10 cellular contexts compared by ENCODE assay signal in genomic region chr17:32277284-32277683, GRCh38. TPM values are rescaled to one million over a fixed set of nuclear protein-coding genes. Genes with fewer than 3 reads are reported as not detected.
DNase-seq lines count a peak whose midpoint lies in the region; ATAC-seq, FAIRE-seq and TF ChIP-seq lines count a peak whose summit lies in the region.
"Had no signal": no experiment of that assay in that cellular context is flagged by ENCODE, and none has a peak within 500 bp of the region (broad histone marks: within the 10 kb centered on the region; RNA-seq: fewer than 3 reads in every experiment).

No MANE protein-coding gene starts in this region.

- no peak for TF ChIP-seq POLR2A in endothelial cell of umbilical vein (IDR thresholded peaks at IDR 0.05; ENCODE audit: low read depth, low read length)

- no peak overlapping the region for H3K27ac Mint-ChIP-seq in mesothelial cell of epicardium
- H3K27ac Mint-ChIP-seq in natural killer cell treated with Interleukin-12 subunit alpha and Interleukin-12 subunit beta and Interleukin-15 and Interleukin-18, amount 100 ng/mL, for 72 hours = no peak overlapping the region
- H3K27ac Mint-ChIP-seq: activated naive CD8-positive, alpha-beta T cell treated with anti-CD3 and anti-CD28 coated beads for 36 hours had no signal

- H3K9me2 ChIP-seq in GM23248 (ENCODE audit: insufficient read depth) = no peaks in the 10 kb centered on the region

- peak; percentile 64 for DNase-seq in GM23248
- DNase-seq in endothelial cell of umbilical vein (ENCODE audit: low read depth, low spot score) = no peak
- peak; percentile 40 to 55 for DNase-seq in mesothelial cell of epicardium (ENCODE audit: low spot score in 2 of 2, unreplicated experiment in 2 of 2)
- DNase-seq in smooth muscle cell (lab: John Stamatoyannopoulos, UW; ENCODE audit: unreplicated experiment) = no peak
- DNase-seq in natural killer cell treated with Interleukin-12 subunit alpha and Interleukin-12 subunit beta and Interleukin-15 and Interleukin-18, amount 100 ng/mL, for 72 hours (ENCODE audit: low spot score) = no peak
- DNase-seq in stimulated activated CD4-positive, alpha-beta T cell treated with anti-CD3 and anti-CD28 coated beads, Interleukin-4, amount 100 ng/mL, for 1 hour = no peak
- DNase-seq: activated naive CD8-positive, alpha-beta T cell treated with anti-CD3 and anti-CD28 coated beads for 36 hours; NCI-H2029 had no signal

- H4K20me1 ChIP-seq in GM23248 (ENCODE audit: insufficient read depth) (no peaks in the 10 kb centered on the region), endothelial cell of umbilical vein (replicated peaks; ENCODE audit: control insufficient read depth, extremely low read depth, insufficient read depth, low read length) (no peaks in the 10 kb centered on the region), smooth muscle cell (ENCODE audit: low read depth) (no peaks in the 10 kb centered on the region)

- no peaks in the 10 kb centered on the region for H3K9me3 Mint-ChIP-seq in mesothelial cell of epicardium
- no peaks in the 10 kb centered on the region for H3K9me3 Mint-ChIP-seq in natural killer cell treated with Interleukin-12 subunit alpha and Interleukin-12 subunit beta and Interleukin-15 and Interleukin-18, amount 100 ng/mL, for 72 hours
- H3K9me3 Mint-ChIP-seq: activated naive CD8-positive, alpha-beta T cell treated with anti-CD3 and anti-CD28 coated beads for 36 hours had no signal

- no peak overlapping the region for H3K9ac ChIP-seq in GM23248
- no peak overlapping the region for H3K9ac ChIP-seq in endothelial cell of umbilical vein (replicated peaks; ENCODE audit: extremely low read depth, insufficient read depth, low read length)
- H3K9ac ChIP-seq in smooth muscle cell (ENCODE audit: low read depth) = no peak overlapping the region

- TF ChIP-seq CTCF in endothelial cell of umbilical vein (IDR thresholded peaks at IDR 0.05; ENCODE audit: extremely low read depth in 1 of 2, insufficient read depth in 1 of 2, low read depth in 1 of 2, low read length in 2 of 2) (no peak), mesothelial cell of epicardium (IDR thresholded peaks at IDR 0.05; ENCODE audit: unreplicated experiment) (no peak), smooth muscle cell (IDR thresholded peaks at IDR 0.05; ENCODE audit: borderline replicate concordance, insufficient read depth, poor library complexity, severe bottlenecking) (no peak)

- FAIRE-seq in endothelial cell of umbilical vein (lab: Jason Lieb, UNC) = peak; percentile 18

- WGBS in GM23248 (ENCODE audit: low coverage in 1 of 2, low lambda C conversion rate in 2 of 2, missing lambda C conversion rate in 2 of 2), 2 experiments = 88 to 89% methylated on average over 6 of the region's 6 CpGs
- whole genome bisulfite sequencing in smooth muscle cell (ENCODE audit: low lambda C conversion rate) = 71% methylated on average over 6 of the region's 6 CpGs

- intact Hi-C loops in endothelial cell of umbilical vein (cut with micrococcal nuclease) = no loop called here

- H3K27ac ChIP-seq in GM23248 (no peak overlapping the region), endothelial cell of umbilical vein (ENCODE audit: insufficient read depth, low read depth, low read length) (no peak overlapping the region), smooth muscle cell (ENCODE audit: low read depth) (no peak overlapping the region)

- H3K9me3 ChIP-seq in GM23248 (ENCODE audit: low read depth) (no peaks in the 10 kb centered on the region), endothelial cell of umbilical vein (replicated peaks; ENCODE audit: control insufficient read depth, insufficient read depth, low read length) (no peaks in the 10 kb centered on the region), smooth muscle cell (replicated peaks; ENCODE audit: low read depth) (no peaks in the 10 kb centered on the region)

- H3K79me2 ChIP-seq in GM23248 (ENCODE audit: insufficient read depth) = no peaks in the 10 kb centered on the region
- no peaks in the 10 kb centered on the region for H3K79me2 ChIP-seq in endothelial cell of umbilical vein (ENCODE audit: control insufficient read depth, insufficient read depth, low read length)
- no peaks in the 10 kb centered on the region for H3K79me2 ChIP-seq in smooth muscle cell (ENCODE audit: low read depth)

- H3K4me1 Mint-ChIP-seq in mesothelial cell of epicardium = no peaks in the 10 kb centered on the region
- no peaks in the 10 kb centered on the region for H3K4me1 Mint-ChIP-seq in natural killer cell treated with Interleukin-12 subunit alpha and Interleukin-12 subunit beta and Interleukin-15 and Interleukin-18, amount 100 ng/mL, for 72 hours (ENCODE audit: low read depth in 2 of 2)
- H3K4me1 Mint-ChIP-seq: activated naive CD8-positive, alpha-beta T cell treated with anti-CD3 and anti-CD28 coated beads for 36 hours had no signal

- BruUV-seq in endothelial cell of umbilical vein (replicated peaks; lab: Mats Ljungman, UMichigan) = no TSS peak

- H3K27me3 Mint-ChIP-seq in mesothelial cell of epicardium (ENCODE audit: low read depth) = peaks cover 58% of the 10 kb centered on the region
- H3K27me3 Mint-ChIP-seq in natural killer cell treated with Interleukin-12 subunit alpha and Interleukin-12 subunit beta and Interleukin-15 and Interleukin-18, amount 100 ng/mL, for 72 hours = no peaks in the 10 kb centered on the region

- dilution Hi-C loops in endothelial cell of umbilical vein (cut with MboI; ENCODE audit: extremely low pct_ligation_motif_present, low sequenced_read_pairs) = no loop called here

- POLR2A ChIA-PET in endothelial cell of umbilical vein (lab: Charles Lee) = no interaction called here

- no peak for ATAC-seq in HG03342 (IDR thresholded peaks at IDR 0.05; ENCODE audit: unreplicated experiment)
- no peak for ATAC-seq in natural killer cell treated with Interleukin-12 subunit alpha and Interleukin-12 subunit beta and Interleukin-15 and Interleukin-18, amount 100 ng/mL, for 72 hours

- H3K4me1 ChIP-seq in GM23248 (ENCODE audit: insufficient read depth) (peaks cover 3% of the 10 kb centered on the region; the same call in 1 of the 2 replicates), endothelial cell of umbilical vein (ENCODE audit: control insufficient read depth, extremely low read depth, insufficient read depth, low read length) (no peaks in the 10 kb centered on the region), smooth muscle cell (ENCODE audit: low read depth) (peaks cover 17% of the 10 kb centered on the region)

- no peak overlapping the region for H2AFZ ChIP-seq in GM23248
- no peak overlapping the region for H2AFZ ChIP-seq in endothelial cell of umbilical vein (ENCODE audit: low read depth, low read length)
- H2AFZ ChIP-seq in smooth muscle cell (ENCODE audit: low read depth) = no peak overlapping the region

- CTCF ChIA-PET in endothelial cell of umbilical vein (lab: Charles Lee) = interaction anchor here (0.6 kb wide), 1 partner anchor 25 kb away, joined by 3 read pairs; no protein-coding TSS in a partner anchor

- no peak overlapping the region for H3K4me2 ChIP-seq in GM23248 (ENCODE audit: unreplicated experiment)
- no peak overlapping the region for H3K4me2 ChIP-seq in endothelial cell of umbilical vein (ENCODE audit: insufficient read depth, low read length)
- no peak overlapping the region for H3K4me2 ChIP-seq in smooth muscle cell

- in situ Hi-C loops in GM23248 (cut with MboI) = no loop called here

- H3K36me3 Mint-ChIP-seq in mesothelial cell of epicardium = no peaks in the 10 kb centered on the region
- H3K36me3 Mint-ChIP-seq in natural killer cell treated with Interleukin-12 subunit alpha and Interleukin-12 subunit beta and Interleukin-15 and Interleukin-18, amount 100 ng/mL, for 72 hours = no peaks in the 10 kb centered on the region
- H3K36me3 Mint-ChIP-seq: activated naive CD8-positive, alpha-beta T cell treated with anti-CD3 and anti-CD28 coated beads for 36 hours had no signal

- no peak overlapping the region for H3K4me3 ChIP-seq in GM23248
- no peak overlapping the region for H3K4me3 ChIP-seq in endothelial cell of umbilical vein (replicated peaks in 1 of 3; ENCODE audit: insufficient read depth in 1 of 3, low read depth in 1 of 3, low read length in 3 of 3)
- no peak overlapping the region for H3K4me3 ChIP-seq in smooth muscle cell

- H3K36me3 ChIP-seq in GM23248 (ENCODE audit: low read depth) (no peaks in the 10 kb centered on the region), endothelial cell of umbilical vein (ENCODE audit: control insufficient read depth in 2 of 2, extremely low read depth in 1 of 2, insufficient read depth in 2 of 2, low read length in 2 of 2) (no peaks in the 10 kb centered on the region), smooth muscle cell (ENCODE audit: low read depth) (no peaks in the 10 kb centered on the region)

- H3K4me3 Mint-ChIP-seq in mesothelial cell of epicardium = no peak overlapping the region
- H3K4me3 Mint-ChIP-seq in natural killer cell treated with Interleukin-12 subunit alpha and Interleukin-12 subunit beta and Interleukin-15 and Interleukin-18, amount 100 ng/mL, for 72 hours = no peak overlapping the region
- H3K4me3 Mint-ChIP-seq: activated naive CD8-positive, alpha-beta T cell treated with anti-CD3 and anti-CD28 coated beads for 36 hours had no signal

- H3K27me3 ChIP-seq in GM23248 (replicated peaks; ENCODE audit: insufficient read depth) (no peaks in the 10 kb centered on the region), endothelial cell of umbilical vein (ENCODE audit: control insufficient read depth in 2 of 2, insufficient read depth in 2 of 2, low read length in 2 of 2) (peaks cover 0 to 8% of the 10 kb centered on the region in 2 experiments), smooth muscle cell (ENCODE audit: low read depth) (peaks cover 43% of the 10 kb centered on the region)

- H3F3A ChIP-seq in GM23248 (ENCODE audit: insufficient read depth) = no peaks in the 10 kb centered on the region
- no peaks in the 10 kb centered on the region for H3F3A ChIP-seq in smooth muscle cell (ENCODE audit: low read depth)

- H3K9me1 ChIP-seq in endothelial cell of umbilical vein (replicated peaks; ENCODE audit: control insufficient read depth, extremely low read depth, insufficient read depth, low read length) = no peaks in the 10 kb centered on the region

RNA-seq across cellular contexts. Expression of gene RHBDL3, which starts 11.7 kb away (rescaled TPM):
- 0.11 TPM in 1 of 2 replicates, not detected in the other for total RNA-seq in GM23248 (2014; rRNA removed; shearing (Covaris generic))
- polyA plus RNA-seq in GM23248 (2016; fragmentation: Nextera tagmentation; extraction: Ambion mirVana) (0.09 TPM in 1 of 2 replicates, not detected in the other), endothelial cell of umbilical vein (0.08 and 0.11 TPM in 2 replicates), smooth muscle cell (0.11 TPM in 1 of 2 replicates, not detected in the other)
- polyA plus RNA-seq in PFSK-1 (2012; ENCODE audit: insufficient read length, low read depth) = 0.29 TPM
- total RNA-seq in endothelial cell of umbilical vein (0.20 TPM in 1 of 2 replicates, not detected in the other), mesothelial cell of epicardium (1.1 to 1.2 TPM (median 1.2 TPM) in 3 replicates), smooth muscle cell (not detected in 2 replicates)
- polyA plus RNA-seq in endothelial cell of umbilical vein (2011; cell fraction: cytosol; rRNA removed) = 0.03 and 0.11 TPM in 2 replicates
- polyA plus RNA-seq in endothelial cell of umbilical vein (2011; cell fraction: nucleus; rRNA removed) = 0.05 and 0.10 TPM in 2 replicates
- 0.04 TPM in 1 of 2 replicates, not detected in the other for polyA plus RNA-seq in endothelial cell of umbilical vein (2012)
- not detected in 2 replicates for polyA minus RNA-seq in endothelial cell of umbilical vein
- polyA minus RNA-seq in endothelial cell of umbilical vein (2011; cell fraction: cytosol; rRNA and poly(A)+ RNA removed) = not detected
- not detected in 2 replicates for polyA minus RNA-seq in endothelial cell of umbilical vein (2011; cell fraction: nucleus; rRNA and poly(A)+ RNA removed)
- under 1 TPM; 0.33 to 0.40 TPM for total RNA-seq in natural killer cell treated with Interleukin-12 subunit alpha and Interleukin-12 subunit beta and Interleukin-15 and Interleukin-18, amount 100 ng/mL, for 72 hours

Comparison
In these comparisons a context has a peak if more than half of its experiments do, and no peak if none do; other contexts are left out.
1. DNase-seq: peak in GM23248 (single experiment) and mesothelial cell of epicardium (2 of 2); none in endothelial cell of umbilical vein (single experiment), smooth muscle cell (single experiment), natural killer cell treated with Interleukin-12 subunit alpha and Interleukin-12 subunit beta and Interleukin-15 and Interleukin-18, amount 100 ng/mL, for 72 hours (single experiment) and stimulated activated CD4-positive, alpha-beta T cell treated with anti-CD3 and anti-CD28 coated beads, Interleukin-4, amount 100 ng/mL, for 1 hour (single experiment).